ENCODE assay signal across 8 cellular contexts in the genomic region with DNA sequence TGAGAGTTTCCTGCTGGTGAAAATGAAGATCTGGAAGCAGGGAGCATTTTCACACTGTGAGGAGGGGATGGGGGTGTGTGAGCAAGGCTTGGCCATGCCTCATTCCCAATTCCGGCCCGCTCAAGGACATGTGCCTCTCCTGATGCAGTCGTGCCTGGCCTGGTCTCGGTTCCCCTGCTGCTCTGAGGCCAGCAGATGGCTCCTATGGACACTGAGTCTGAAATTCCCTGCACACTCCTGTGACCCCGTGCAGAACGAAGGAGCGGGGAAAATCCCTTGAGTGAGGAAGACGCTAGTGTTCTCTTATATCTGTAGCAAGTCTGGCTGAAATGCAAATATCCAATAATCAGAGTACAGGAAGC. TPM values are rescaled to one million over a fixed set of nuclear protein-coding genes. Genes with fewer than 3 reads are reported as not detected.
A peak's percentile ranks its signal among the peaks of the same experiment; 100 is the strongest.
DNase-seq lines count a peak whose midpoint lies in the region; ATAC-seq and TF ChIP-seq lines count a peak whose summit lies in the region.

No MANE protein-coding gene starts in this region.

- peak overlapping the region; percentile 50 to 81 (median 67) for H3K4me3 ChIP-seq in skin epidermis

- peaks cover 3% of the 10 kb centered on the region for H3K9me3 Mint-ChIP-seq in activated CD8-positive, alpha-beta memory T cell treated with anti-CD3 and anti-CD28 coated beads, Interleukin-2, amount 10 ng/mL, durations not matched to agents 7 days and 5 days (ENCODE audit: low read depth)
- H3K9me3 Mint-ChIP-seq in activated CD8-positive, alpha-beta T cell treated with anti-CD3 and anti-CD28 coated beads for 36 hours = no peaks in the 10 kb centered on the region

- DNase-seq in activated CD8-positive, alpha-beta memory T cell treated with anti-CD3 and anti-CD28 coated beads, Interleukin-2, amount 10 ng/mL, durations not matched to agents 7 days and 5 days = peak; percentile 40
- no peak for DNase-seq in activated CD8-positive, alpha-beta memory T cell treated with anti-CD3 and anti-CD28 coated beads, Interleukin-2, amount 50 U/mL, for 48 hours
- DNase-seq in activated CD8-positive, alpha-beta T cell treated with anti-CD3 and anti-CD28 coated beads for 36 hours = no peak
- DNase-seq in left ventricle myocardium superior (no peak), pons (ENCODE audit: low spot score) (no peak), 8988T (no peak), NOMO-1 treated with dmso at 0.1 percent for 144 hours (lab: John Stamatoyannopoulos, UW; ENCODE audit: unreplicated experiment) (no peak)

- H3K4me1 Mint-ChIP-seq in activated CD8-positive, alpha-beta memory T cell treated with anti-CD3 and anti-CD28 coated beads, Interleukin-2, amount 10 ng/mL, durations not matched to agents 7 days and 5 days = peaks cover 22% of the 10 kb centered on the region
- peaks cover 24% of the 10 kb centered on the region for H3K4me1 Mint-ChIP-seq in activated CD8-positive, alpha-beta T cell treated with anti-CD3 and anti-CD28 coated beads for 36 hours (ENCODE audit: low read depth)

- no peaks in the 10 kb centered on the region for H3K27me3 Mint-ChIP-seq in activated CD8-positive, alpha-beta memory T cell treated with anti-CD3 and anti-CD28 coated beads, Interleukin-2, amount 10 ng/mL, durations not matched to agents 7 days and 5 days
- H3K27me3 Mint-ChIP-seq in activated CD8-positive, alpha-beta T cell treated with anti-CD3 and anti-CD28 coated beads for 36 hours = no peaks in the 10 kb centered on the region

- H3K36me3 Mint-ChIP-seq in activated CD8-positive, alpha-beta memory T cell treated with anti-CD3 and anti-CD28 coated beads, Interleukin-2, amount 10 ng/mL, durations not matched to agents 7 days and 5 days = peaks cover 11% of the 10 kb centered on the region
- no peaks in the 10 kb centered on the region for H3K36me3 Mint-ChIP-seq in activated CD8-positive, alpha-beta T cell treated with anti-CD3 and anti-CD28 coated beads for 36 hours (ENCODE audit: low read depth)

- peak overlapping the region; percentile 86 for H3K4me3 Mint-ChIP-seq in activated CD8-positive, alpha-beta memory T cell treated with anti-CD3 and anti-CD28 coated beads, Interleukin-2, amount 10 ng/mL, durations not matched to agents 7 days and 5 days
- peak overlapping the region; percentile 88 for H3K4me3 Mint-ChIP-seq in activated CD8-positive, alpha-beta T cell treated with anti-CD3 and anti-CD28 coated beads for 36 hours

- H3K27ac Mint-ChIP-seq in activated CD8-positive, alpha-beta memory T cell treated with anti-CD3 and anti-CD28 coated beads, Interleukin-2, amount 10 ng/mL, durations not matched to agents 7 days and 5 days = peak overlapping the region; percentile 90
- peak overlapping the region; percentile 92 for H3K27ac Mint-ChIP-seq in activated CD8-positive, alpha-beta T cell treated with anti-CD3 and anti-CD28 coated beads for 36 hours

- TF ChIP-seq CTCF in activated CD8-positive, alpha-beta T cell treated with anti-CD3 and anti-CD28 coated beads for 36 hours (IDR thresholded peaks at IDR 0.05) = no peak

- POLR2A ChIA-PET in activated CD8-positive, alpha-beta T cell treated with anti-CD3 and anti-CD28 coated beads for 36 hours (lab: Charles Lee) = interaction anchor here (1.0 to 1.7 kb wide), 4 partner anchors 24 to 90 kb away, joined by 3 to 13 read pairs (median 3); no protein-coding TSS in a partner anchor

- CTCF ChIA-PET in activated CD8-positive, alpha-beta memory T cell treated with anti-CD3 and anti-CD28 coated beads, Interleukin-2, amount 10 ng/mL, durations not matched to agents 7 days and 5 days (lab: Charles Lee) = interaction anchor here (0.6 to 5.0 kb wide), 17 partner anchors 8 to 1186 kb away, joined by 3 to 53 read pairs (median 4); a partner anchor contains a TSS
- CTCF ChIA-PET in activated CD8-positive, alpha-beta T cell treated with anti-CD3 and anti-CD28 coated beads for 36 hours (lab: Charles Lee) = interaction anchor here (0.8 to 3.5 kb wide), 22 partner anchors 8 to 176 kb away, joined by 3 to 76 read pairs (median 6); a partner anchor contains a TSS

- peak overlapping the region in 19 of 21 experiments; percentile 34 to 96 (median 91) for H3K27ac ChIP-seq in skin epidermis

- ATAC-seq in activated CD8-positive, alpha-beta memory T cell treated with anti-CD3 and anti-CD28 coated beads, Interleukin-2, amount 10 ng/mL, durations not matched to agents 7 days and 5 days = peak; percentile 24
- ATAC-seq in activated CD8-positive, alpha-beta T cell treated with anti-CD3 and anti-CD28 coated beads for 36 hours = peak; percentile 15
- peak; percentile 66 for ATAC-seq in left ventricle myocardium superior

- intact Hi-C loops in activated CD8-positive, alpha-beta T cell treated with anti-CD3 and anti-CD28 coated beads for 36 hours (cut with micrococcal nuclease) = loop anchor here (2.0 kb wide), 1 partner anchor 176 kb away; a partner anchor contains a TSS
- intact Hi-C loops in left ventricle myocardium superior (cut with micrococcal nuclease) = no loop called here

RNA-seq across cellular contexts. Expression of a gene that starts 0.4 kb away (rescaled TPM):
- total RNA-seq in activated CD8-positive, alpha-beta memory T cell treated with anti-CD3 and anti-CD28 coated beads, Interleukin-2, amount 10 ng/mL, durations not matched to agents 7 days and 5 days = under 1 TPM; 0.85 to 0.98 TPM
- total RNA-seq in activated CD8-positive, alpha-beta T cell treated with anti-CD3 and anti-CD28 coated beads for 36 hours = 1 to 10 TPM in 1 of 2 experiments, under 1 TPM in 1; 0.83 to 1.7 TPM
- total RNA-seq in left ventricle myocardium superior = 4.0 TPM

RNA-seq across cellular contexts. Expression of a gene that starts 39.6 kb away (rescaled TPM):
- total RNA-seq in activated CD8-positive, alpha-beta memory T cell treated with anti-CD3 and anti-CD28 coated beads, Interleukin-2, amount 10 ng/mL, durations not matched to agents 7 days and 5 days = 10 to 100 TPM; 16.9 to 24.1 TPM
- 10 to 100 TPM; 12.0 to 14.0 TPM for total RNA-seq in activated CD8-positive, alpha-beta T cell treated with anti-CD3 and anti-CD28 coated beads for 36 hours
- total RNA-seq in left ventricle myocardium superior = 4.0 TPM

Comparison
In these comparisons a context has a peak if more than half of its experiments do, and no peak if none do; other contexts are left out.
1. ATAC-seq: peak in every context shown above with its lines; median percentile 66 in left ventricle myocardium superior; 24 in activated CD8-positive, alpha-beta memory T cell treated with anti-CD3 and anti-CD28 coated beads, Interleukin-2, amount 10 ng/mL, durations not matched to agents 7 days and 5 days; 15 in activated CD8-positive, alpha-beta T cell treated with anti-CD3 and anti-CD28 coated beads for 36 hours.